ENCODE assay signal across 1 cellular context in the genomic region with DNA sequence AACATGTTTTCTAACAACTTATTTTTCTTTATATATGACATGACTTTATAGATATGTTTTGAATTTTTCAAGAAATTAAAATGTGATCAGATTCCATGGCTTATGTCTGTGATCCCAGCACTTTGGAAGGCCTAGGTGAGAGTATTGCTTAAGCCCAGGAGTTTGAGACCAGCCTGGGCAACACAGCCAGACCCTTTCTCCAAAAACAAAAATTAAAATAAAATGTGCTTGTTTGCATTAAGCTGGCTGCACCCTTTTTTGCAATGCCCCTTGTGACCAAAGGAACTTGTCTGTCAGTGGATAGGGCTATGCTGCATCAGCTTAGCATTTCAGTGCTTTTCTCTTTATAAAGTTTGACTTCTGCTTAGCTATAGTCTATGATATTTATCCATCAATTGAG.
TF ChIP-seq lines count a peak whose summit lies in the region.

No MANE protein-coding gene starts in this region.

TF ChIP-seq in GM12878, 131 proteins besides CTCF, POLR2A, EP300 and RAD21:
- no peak for TF ChIP-seq CEBPB (IDR thresholded peaks at IDR 0.05; ENCODE audit: borderline replicate concordance in 1 of 2, low read depth in 2 of 2, low read length in 2 of 2)
- no peak for TF ChIP-seq EZH2 (IDR thresholded peaks at IDR 0.05; ENCODE audit: borderline replicate concordance, control insufficient read depth, low read depth, low read length)
- no peak for TF ChIP-seq SP1 (IDR thresholded peaks at IDR 0.05; ENCODE audit: low read depth, low read length)
- TF ChIP-seq RB1 (IDR thresholded peaks at IDR 0.05; ENCODE audit: borderline replicate concordance): no peak
